Comparison of ENCODE assay signal across 2 cellular contexts in the genomic region with DNA sequence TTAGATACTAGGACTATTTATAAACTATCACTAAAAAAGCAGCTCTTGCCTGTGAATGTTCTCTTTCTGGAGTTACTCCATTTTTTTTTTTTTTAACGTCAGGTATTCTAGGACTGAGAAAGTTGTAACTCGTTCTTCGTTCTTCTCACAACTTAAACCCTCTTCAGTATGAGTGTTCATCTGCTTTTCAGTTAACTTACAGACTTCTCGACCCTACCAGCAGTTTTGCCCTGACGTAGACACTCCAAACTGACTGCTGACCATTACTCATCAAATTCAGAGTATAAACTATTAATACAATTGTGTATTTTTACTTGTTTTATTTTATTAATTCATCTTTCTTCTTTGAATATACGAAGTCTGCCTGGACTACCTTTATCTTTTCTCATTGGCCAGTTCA.
TF ChIP-seq lines count a peak whose summit lies in the region.

No MANE protein-coding gene starts in this region.

TF ChIP-seq in IMR-90, 13 proteins besides CTCF, POLR2A, EP300 and RAD21:
- TF ChIP-seq CHD1 (IDR thresholded peaks at IDR 0.05; ENCODE audit: low read depth, low read length): no peak
- TF ChIP-seq NFE2L2 (IDR thresholded peaks at IDR 0.05; ENCODE audit: low read depth, low read length): no peak
- TF ChIP-seq SMC3 (IDR thresholded peaks at IDR 0.05; ENCODE audit: low read depth, low read length): no peak
- TF ChIP-seq CEBPB (IDR thresholded peaks at IDR 0.05; ENCODE audit: low read depth, low read length): no peak
- no peak for TF ChIP-seq MAZ (IDR thresholded peaks at IDR 0.05; ENCODE audit: borderline replicate concordance, low read depth, low read length)
- TF ChIP-seq RFX5 (IDR thresholded peaks at IDR 0.05; ENCODE audit: low read depth, low read length): no peak
- TF ChIP-seq MXI1 (IDR thresholded peaks at IDR 0.05; ENCODE audit: borderline replicate concordance, low read depth, low read length): no peak
- no peak for TF ChIP-seq BHLHE40 (IDR thresholded peaks at IDR 0.05; ENCODE audit: low read depth, low read length)
- TF ChIP-seq ELK1 (IDR thresholded peaks at IDR 0.05; ENCODE audit: borderline replicate concordance, low read depth, low read length): no peak
- no peak for TF ChIP-seq RCOR1 (IDR thresholded peaks at IDR 0.05; ENCODE audit: insufficient replicate concordance, low read length)
- TF ChIP-seq, protein P1, sequence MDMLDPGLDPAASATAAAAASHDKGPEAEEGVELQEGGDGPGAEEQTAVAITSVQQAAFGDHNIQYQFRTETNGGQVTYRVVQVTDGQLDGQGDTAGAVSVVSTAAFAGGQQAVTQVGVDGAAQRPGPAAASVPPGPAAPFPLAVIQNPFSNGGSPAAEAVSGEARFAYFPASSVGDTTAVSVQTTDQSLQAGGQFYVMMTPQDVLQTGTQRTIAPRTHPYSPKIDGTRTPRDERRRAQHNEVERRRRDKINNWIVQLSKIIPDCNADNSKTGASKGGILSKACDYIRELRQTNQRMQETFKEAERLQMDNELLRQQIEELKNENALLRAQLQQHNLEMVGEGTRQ (IDR thresholded peaks at IDR 0.05; ENCODE audit: low read depth, low read length): no peak
- TF ChIP-seq MAFK (IDR thresholded peaks at IDR 0.05; ENCODE audit: low read depth, low read length): no peak
- TF ChIP-seq FOS (IDR thresholded peaks at IDR 0.05; ENCODE audit: low read depth, low read length): no peak

TF ChIP-seq in GM12878, 131 proteins besides CTCF, POLR2A, EP300 and RAD21:
- TF ChIP-seq TARDBP (IDR thresholded peaks at IDR 0.05; ENCODE audit: borderline replicate concordance) (no peak), SUZ12 (IDR thresholded peaks at IDR 0.05; ENCODE audit: unreplicated experiment) (no peak), SP1 (IDR thresholded peaks at IDR 0.05; ENCODE audit: low read depth, low read length) (no peak), MEF2B (IDR thresholded peaks at IDR 0.05; ENCODE audit: partially characterized antibody, poor library complexity, severe bottlenecking) (no peak), GATAD2B (conservative IDR thresholded peaks at IDR 0.05; ENCODE audit: low read depth) (no peak), CEBPZ (IDR thresholded peaks at IDR 0.05; ENCODE audit: low read depth, low read length) (no peak), SIX5 (IDR thresholded peaks at IDR 0.05; ENCODE audit: low read depth, low read length, severe bottlenecking) (no peak), SMARCA5 (IDR thresholded peaks at IDR 0.05) (no peak), SUPT20H (IDR thresholded peaks at IDR 0.05; ENCODE audit: borderline replicate concordance, control insufficient read depth, low read depth, low read length) (no peak), PAX8 (IDR thresholded peaks at IDR 0.05) (no peak), ZNF622 (IDR thresholded peaks at IDR 0.05) (no peak), SIN3A (IDR thresholded peaks at IDR 0.05; ENCODE audit: low read depth, low read length) (no peak), ATF3 (IDR thresholded peaks at IDR 0.05; ENCODE audit: borderline replicate concordance, extremely low read depth, low read depth, low read length) (no peak), STAT3 (IDR thresholded peaks at IDR 0.05; ENCODE audit: low read depth, low read length) (no peak), IRF4 (IDR thresholded peaks at IDR 0.05; ENCODE audit: low read depth, low read length) (no peak), RCOR1 (conservative IDR thresholded peaks at IDR 0.05; ENCODE audit: low read depth, low read length) (no peak), BACH1 (IDR thresholded peaks at IDR 0.05; ENCODE audit: borderline replicate concordance) (no peak), ELK1 (IDR thresholded peaks at IDR 0.05; ENCODE audit: low read depth, low read length) (no peak)
- TF ChIP-seq, protein P2, sequence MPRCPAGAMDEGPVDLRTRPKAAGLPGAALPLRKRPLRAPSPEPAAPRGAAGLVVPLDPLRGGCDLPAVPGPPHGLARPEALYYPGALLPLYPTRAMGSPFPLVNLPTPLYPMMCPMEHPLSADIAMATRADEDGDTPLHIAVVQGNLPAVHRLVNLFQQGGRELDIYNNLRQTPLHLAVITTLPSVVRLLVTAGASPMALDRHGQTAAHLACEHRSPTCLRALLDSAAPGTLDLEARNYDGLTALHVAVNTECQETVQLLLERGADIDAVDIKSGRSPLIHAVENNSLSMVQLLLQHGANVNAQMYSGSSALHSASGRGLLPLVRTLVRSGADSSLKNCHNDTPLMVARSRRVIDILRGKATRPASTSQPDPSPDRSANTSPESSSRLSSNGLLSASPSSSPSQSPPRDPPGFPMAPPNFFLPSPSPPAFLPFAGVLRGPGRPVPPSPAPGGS (IDR thresholded peaks at IDR 0.05; ENCODE audit: borderline replicate concordance, insufficient read depth, low read depth, low read length, poor library complexity, severe bottlenecking): no peak
